ENCODE assay signal across 20 cellular contexts in the genomic region with DNA sequence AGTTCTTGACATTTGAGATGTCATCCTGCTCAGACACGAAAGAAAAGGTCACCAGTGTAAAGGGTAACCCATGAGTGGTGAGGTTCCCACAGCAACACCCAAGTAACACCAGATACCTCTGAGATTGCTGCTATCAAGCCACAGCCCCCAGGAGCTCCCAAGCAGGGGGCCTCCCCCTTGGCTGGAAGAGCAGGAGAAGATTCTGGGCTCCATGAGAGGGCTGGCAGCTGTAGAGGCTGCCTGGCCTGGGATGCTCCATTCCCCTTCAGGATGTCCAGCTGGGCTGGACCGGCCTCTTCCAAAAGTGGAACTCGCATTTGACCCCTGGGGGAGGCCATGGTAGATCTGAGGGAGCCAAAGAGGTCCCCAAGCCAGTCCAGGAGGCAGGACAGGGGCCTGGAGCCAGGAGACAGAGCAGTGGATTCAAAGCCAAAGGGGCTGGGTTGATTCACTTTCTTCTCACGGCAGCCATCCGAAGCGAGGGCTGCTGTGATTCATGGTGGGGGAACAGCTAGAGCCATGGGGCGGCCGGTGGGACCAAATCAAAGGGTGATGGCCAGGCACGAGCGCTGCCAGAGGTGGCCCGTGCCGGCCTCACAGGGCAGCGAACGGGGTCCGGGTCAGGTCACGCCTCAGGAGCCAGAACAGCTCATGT.
DNase-seq lines count a peak whose midpoint lies in the region; ATAC-seq lines count a peak whose summit lies in the region.
"Had no signal": no experiment of that assay in that cellular context is flagged by ENCODE, and none has a peak within 500 bp of the region (broad histone marks: within the 10 kb centered on the region; RNA-seq: fewer than 3 reads in every experiment).

No MANE protein-coding gene starts in this region.

- peak overlapping the region; percentile 71 for H3K4me2 ChIP-seq in BLaER1
- H3K4me2 ChIP-seq in neuronal stem cell (ENCODE audit: insufficient read depth, low read length, poor library complexity, severe bottlenecking), result no peak overlapping the region

- H3K4me3 Mint-ChIP-seq in activated CD8-positive, alpha-beta T cell treated with anti-CD3 and anti-CD28 coated beads, Interleukin-2, amount 10 ng/mL, durations not matched to agents 7 days and 5 days, result no peak overlapping the region
- H3K4me3 Mint-ChIP-seq: type B pancreatic cell had no signal

- no peaks in the 10 kb centered on the region for H3K79me1 ChIP-seq in neuronal stem cell (ENCODE audit: low read depth, low read length)

- H3K18ac ChIP-seq in neuronal stem cell (ENCODE audit: low read length), result peak overlapping the region; percentile 81

- H3K14ac ChIP-seq in neuronal stem cell (ENCODE audit: low read length), result no peak overlapping the region

- H4K91ac ChIP-seq in neuronal stem cell (ENCODE audit: low read depth, low read length, poor library complexity), result no peak overlapping the region

- H2BK15ac ChIP-seq in neuronal stem cell (ENCODE audit: low read length), result no peak overlapping the region

- H3K23ac ChIP-seq in neuronal stem cell (ENCODE audit: low read depth, low read length, poor library complexity), result no peak overlapping the region

- H3K9me3 Mint-ChIP-seq in activated CD8-positive, alpha-beta T cell treated with anti-CD3 and anti-CD28 coated beads, Interleukin-2, amount 10 ng/mL, durations not matched to agents 7 days and 5 days (ENCODE audit: insufficient read depth), result no peaks in the 10 kb centered on the region
- H3K9me3 Mint-ChIP-seq: type B pancreatic cell had no signal

- H3K9me3 ChIP-seq in BLaER1, result no peaks in the 10 kb centered on the region
- peaks cover 0 to 3% of the 10 kb centered on the region in 2 donors for H3K9me3 ChIP-seq in neuronal stem cell (replicated peaks in 1 of 2; ENCODE audit: control insufficient read depth in 2 of 2, insufficient read depth in 1 of 2, low read depth in 1 of 2, low read length in 2 of 2)
- H3K9me3 ChIP-seq: Caco-2, lower lobe of right lung had no signal

- no peak overlapping the region for H4K8ac ChIP-seq in neuronal stem cell (ENCODE audit: low read depth, low read length)

- ATAC-seq in activated CD8-positive, alpha-beta T cell treated with anti-CD3 and anti-CD28 coated beads, Interleukin-2, amount 10 ng/mL, durations not matched to agents 7 days and 5 days, result no peak
- no peak for ATAC-seq in GM18907 (IDR thresholded peaks at IDR 0.05; ENCODE audit: unreplicated experiment)
- ATAC-seq: lower lobe of right lung had no signal

- POLR2A ChIA-PET in activated CD8-positive, alpha-beta T cell treated with anti-CD3 and anti-CD28 coated beads, Interleukin-2, amount 10 ng/mL, durations not matched to agents 7 days and 5 days (lab: Charles Lee), result interaction anchor here (0.6 to 4.5 kb wide), 3 partner anchors 95 to 98 kb away, joined by 3 to 26 read pairs (median 4); partner anchors contain the start of gene ID2

- peaks cover 73% of the 10 kb centered on the region for H3K4me1 ChIP-seq in BLaER1
- H3K4me1 ChIP-seq in neuronal stem cell (ENCODE audit: control insufficient read depth in 2 of 2, insufficient read depth in 1 of 2, low read depth in 1 of 2, low read length in 2 of 2), result peaks cover 0 to 14% of the 10 kb centered on the region in 2 donors

- peaks cover 10% of the 10 kb centered on the region for H3K27me3 Mint-ChIP-seq in activated CD8-positive, alpha-beta T cell treated with anti-CD3 and anti-CD28 coated beads, Interleukin-2, amount 10 ng/mL, durations not matched to agents 7 days and 5 days (ENCODE audit: low read depth)
- H3K27me3 Mint-ChIP-seq: type B pancreatic cell had no signal

- WGBS in neuronal stem cell (ENCODE audit: extremely low coverage in 2 of 2, insufficient read length in 2 of 2, insufficient replicate concordance in 1 of 2), 2 donors, result no CpG with 5 or more reads among the region's 16 CpGs

- H3K36me3 ChIP-seq in BLaER1 (no peaks in the 10 kb centered on the region), neuronal stem cell (replicated peaks in 1 of 2; ENCODE audit: control insufficient read depth in 2 of 2, insufficient read depth in 2 of 2, low read length in 2 of 2) (no peaks in the 10 kb centered on the region)
- H3K36me3 ChIP-seq: lower lobe of right lung had no signal

- H2AK5ac ChIP-seq in neuronal stem cell (ENCODE audit: low read depth, low read length), result peak overlapping the region; percentile 87

- H3K27ac ChIP-seq in BLaER1 (peak overlapping the region; percentile 35), neuronal stem cell (replicated peaks; ENCODE audit: low read length) (no peak overlapping the region)
- H3K27ac ChIP-seq: lower lobe of right lung, VCaP had no signal

- no peaks in the 10 kb centered on the region for H3K36me3 Mint-ChIP-seq in activated CD8-positive, alpha-beta T cell treated with anti-CD3 and anti-CD28 coated beads, Interleukin-2, amount 10 ng/mL, durations not matched to agents 7 days and 5 days (ENCODE audit: low read depth)
- H3K36me3 Mint-ChIP-seq: type B pancreatic cell had no signal

- no peak overlapping the region for H2BK120ac ChIP-seq in neuronal stem cell (ENCODE audit: low read depth, low read length)

- H3K27me3 ChIP-seq in BLaER1 (no peaks in the 10 kb centered on the region), neuronal stem cell (ENCODE audit: control insufficient read depth in 3 of 3, insufficient read depth in 3 of 3, low read depth in 1 of 3, low read length in 3 of 3) (peaks cover 0 to 16% (median 0%) of the 10 kb centered on the region in 3 experiments)

- no peak overlapping the region for H2BK12ac ChIP-seq in neuronal stem cell (ENCODE audit: low read length)

- no peak overlapping the region for H2AFZ ChIP-seq in neuronal stem cell (ENCODE audit: low read length)

- CTCF ChIA-PET in activated CD8-positive, alpha-beta T cell treated with anti-CD3 and anti-CD28 coated beads, Interleukin-2, amount 10 ng/mL, durations not matched to agents 7 days and 5 days (lab: Charles Lee), result interaction anchor here (1.0 to 1.6 kb wide), 4 partner anchors 10 to 98 kb away, joined by 3 read pairs; no protein-coding TSS in a partner anchor

- peak overlapping the region; percentile 85 for H3K4ac ChIP-seq in neuronal stem cell (ENCODE audit: low read length)

- H3K27ac Mint-ChIP-seq in activated CD8-positive, alpha-beta T cell treated with anti-CD3 and anti-CD28 coated beads, Interleukin-2, amount 10 ng/mL, durations not matched to agents 7 days and 5 days, result peak overlapping the region; percentile 58
- H3K27ac Mint-ChIP-seq: type B pancreatic cell had no signal

- peaks cover 67% of the 10 kb centered on the region for H3K4me1 Mint-ChIP-seq in activated CD8-positive, alpha-beta T cell treated with anti-CD3 and anti-CD28 coated beads, Interleukin-2, amount 10 ng/mL, durations not matched to agents 7 days and 5 days (ENCODE audit: low read depth)

- peak; percentile 49 for DNase-seq in AG08395 (ENCODE audit: low spot score)
- no peak for DNase-seq in activated CD8-positive, alpha-beta T cell treated with anti-CD3 and anti-CD28 coated beads, Interleukin-2, amount 10 ng/mL, durations not matched to agents 7 days and 5 days
- no peak for DNase-seq in neuronal stem cell (ENCODE audit: low spot score)
- DNase-seq in NCI-H526 treated with DMSO at 0.1 percent for 48 hours (lab: John Stamatoyannopoulos, UW), result no peak
- DNase-seq in NCI-H1436 (lab: John Stamatoyannopoulos, UW), result no peak
- no peak for DNase-seq in ecto neural progenitor cell (ENCODE audit: low spot score)
- DNase-seq: activated gamma-delta T cell treated with Interleukin-2 at 50 U/mL for 16 hours, AML-193, cerebellar nuclear complex, EL, Kasumi-1, NCI-H1092, NCI-H2081, nucleus accumbens had no signal

- no peak overlapping the region for H2BK5ac ChIP-seq in neuronal stem cell (ENCODE audit: low read length)

- H4K20me1 ChIP-seq in BLaER1, result no peaks in the 10 kb centered on the region

- H3K9ac ChIP-seq in BLaER1, result no peak overlapping the region
- no peak overlapping the region for H3K9ac ChIP-seq in neuronal stem cell (ENCODE audit: low read depth, low read length, poor library complexity)

- H3K4me3 ChIP-seq in BLaER1 (no peak overlapping the region), neuronal stem cell (ENCODE audit: low read length in 2 of 2) (no peak overlapping the region)
- H3K4me3 ChIP-seq: lower lobe of right lung had no signal
